ENCODE assay signal across 33 cellular contexts in genomic region chr1:45666836-45667235, GRCh38.
"Had no signal": no experiment of that assay in that cellular context is flagged by ENCODE, and none has a peak within 500 bp of the region (broad histone marks: within the 10 kb centered on the region; RNA-seq: fewer than 3 reads in every experiment).

No MANE protein-coding gene starts in this region.

- H3K4me2 ChIP-seq: smooth muscle cell had no signal

- H3K9me3 Mint-ChIP-seq: dendritic cell treated with granulocyte-macrophage colony-stimulating factor and Interleukin-4, amounts not matched to agents 40 ng/mL and 50 ng/mL, for 4 days; immature natural killer cell; mesothelial cell of epicardium; naive B cell; natural killer cell treated with Interleukin-12 subunit alpha and Interleukin-12 subunit beta and Interleukin-15 and Interleukin-18, amount 100 ng/mL, for 72 hours; neural crest cell; stimulated activated naive CD8-positive, alpha-beta T cell treated with anti-CD3 and anti-CD28 coated beads, Interleukin-15, amount 100 ng/mL, for 72 hours had no signal

- H3K4me3 Mint-ChIP-seq: dendritic cell treated with granulocyte-macrophage colony-stimulating factor and Interleukin-4, amounts not matched to agents 40 ng/mL and 50 ng/mL, for 4 days; immature natural killer cell; mesothelial cell of epicardium; naive B cell; natural killer cell treated with Interleukin-12 subunit alpha and Interleukin-12 subunit beta and Interleukin-15 and Interleukin-18, amount 100 ng/mL, for 72 hours; neural crest cell; stimulated activated naive CD8-positive, alpha-beta T cell treated with anti-CD3 and anti-CD28 coated beads, Interleukin-15, amount 100 ng/mL, for 72 hours had no signal

- H3K27me3 ChIP-seq: colonic mucosa, esophagus squamous epithelium, neutrophil, pancreas, right lobe of liver, suprapubic skin, transverse colon, upper lobe of right lung, uterus had no signal

- ATAC-seq: left colon; mucosa of descending colon; natural killer cell treated with Interleukin-12 subunit alpha and Interleukin-12 subunit beta and Interleukin-15 and Interleukin-18, amount 100 ng/mL, for 72 hours; pancreas; right lobe of liver; stimulated activated naive CD8-positive, alpha-beta T cell treated with anti-CD3 and anti-CD28 coated beads, Interleukin-15, amount 100 ng/mL, for 72 hours; upper lobe of right lung had no signal

- H3K27ac ChIP-seq: colonic mucosa, esophagus squamous epithelium, neutrophil, pancreas, right lobe of liver, suprapubic skin, transverse colon, upper lobe of right lung, uterus had no signal

- H3K27ac Mint-ChIP-seq: dendritic cell treated with granulocyte-macrophage colony-stimulating factor and Interleukin-4, amounts not matched to agents 40 ng/mL and 50 ng/mL, for 4 days; mesothelial cell of epicardium; natural killer cell treated with Interleukin-12 subunit alpha and Interleukin-12 subunit beta and Interleukin-15 and Interleukin-18, amount 100 ng/mL, for 72 hours had no signal

- H3K27me3 Mint-ChIP-seq: dendritic cell treated with granulocyte-macrophage colony-stimulating factor and Interleukin-4, amounts not matched to agents 40 ng/mL and 50 ng/mL, for 4 days; naive B cell; natural killer cell treated with Interleukin-12 subunit alpha and Interleukin-12 subunit beta and Interleukin-15 and Interleukin-18, amount 100 ng/mL, for 72 hours; stimulated activated naive CD8-positive, alpha-beta T cell treated with anti-CD3 and anti-CD28 coated beads, Interleukin-15, amount 100 ng/mL, for 72 hours had no signal

- H3K36me3 Mint-ChIP-seq: immature natural killer cell; naive B cell; natural killer cell treated with Interleukin-12 subunit alpha and Interleukin-12 subunit beta and Interleukin-15 and Interleukin-18, amount 100 ng/mL, for 72 hours had no signal

- FAIRE-seq: endometrium, pancreas had no signal

- H3K9me3 ChIP-seq: colonic mucosa, esophagus squamous epithelium, mucosa of descending colon, neutrophil, pancreas, right lobe of liver, suprapubic skin, transverse colon, upper lobe of right lung, uterus had no signal

- H3K4me3 ChIP-seq: colonic mucosa, esophagus squamous epithelium, lung, mucosa of descending colon, pancreas, right lobe of liver, smooth muscle cell, suprapubic skin, transverse colon, upper lobe of right lung, uterus had no signal

- DNase-seq: colonic mucosa; effector memory CD4-positive, alpha-beta T cell; erythroblast; esophagus squamous epithelium; foreskin melanocyte; hypothalamus; immature natural killer cell; islet precursor cell; kidney glomerular epithelial cell; left colon; mesenchymal stem cell; mucosa of descending colon; naive B cell; pancreas; right lobe of liver; stimulated activated CD4-positive, alpha-beta T cell treated with anti-CD3 and anti-CD28 coated beads, Interleukin-12 subunit alpha, Interleukin-12 subunit beta, amount 100 ng/mL, for 4 hours; stimulated activated CD4-positive, alpha-beta T cell treated with anti-CD3 and anti-CD28 coated beads, Interleukin-1b, Interleukin-23, amount 100 ng/mL, for 48 hours; stimulated activated CD4-positive, alpha-beta T cell treated with anti-CD3 and anti-CD28 coated beads, Interleukin-4, amount 100 ng/mL, for 1 hour; stimulated activated CD8-positive, alpha-beta memory T cell treated with anti-CD3 and anti-CD28 coated beads, Interleukin-4, amount 100 ng/mL, for 48 hours; stimulated activated naive CD4-positive, alpha-beta T cell; stimulated activated naive CD8-positive, alpha-beta T cell treated with anti-CD3 and anti-CD28 coated beads, Interleukin-15, amount 100 ng/mL, for 72 hours; transverse colon; upper lobe of right lung; uterus had no signal

- H3K36me3 ChIP-seq: colonic mucosa, neutrophil, pancreas, right lobe of liver, suprapubic skin, transverse colon, uterus had no signal
